ENCODE assay signal across 19 cellular contexts in genomic region chr12:100789146-100789545, GRCh38. TPM values are rescaled to one million over a fixed set of nuclear protein-coding genes. Genes with fewer than 3 reads are reported as not detected.
A peak's percentile ranks its signal among the peaks of the same experiment; 100 is the strongest.
DNase-seq lines count a peak whose midpoint lies in the region; ATAC-seq and TF ChIP-seq lines count a peak whose summit lies in the region.
"Had no signal": no experiment of that assay in that cellular context is flagged by ENCODE, and none has a peak within 500 bp of the region (broad histone marks: within the 10 kb centered on the region; RNA-seq: fewer than 3 reads in every experiment).

No MANE protein-coding gene starts in this region.

- no peak overlapping the region for H3K27ac ChIP-seq in stomach
- H3K27ac ChIP-seq: psoas muscle had no signal

- H3K4me1 ChIP-seq in stomach, result no peaks in the 10 kb centered on the region
- H3K4me1 ChIP-seq: psoas muscle had no signal

- H3K36me3 ChIP-seq in stomach, result no peaks in the 10 kb centered on the region

- WGBS in stomach, 5 donors, result 70 to 96% (median 92%) methylated on average over 1 of the region's 1 CpG

- DNase-seq in AG08396 (ENCODE audit: low spot score) (peak; percentile 46), HT1080 (ENCODE audit: low read depth) (peak; percentile 32), astrocyte of the spinal cord (ENCODE audit: low read depth, low spot score) (peak; percentile 50), islet precursor cell (peak; percentile 87), NCI-H2081 (lab: John Stamatoyannopoulos, UW) (no peak), stomach (no peak)
- no peak for DNase-seq in stimulated activated CD4-positive, alpha-beta T cell treated with anti-CD3 and anti-CD28 coated beads, Interleukin-1b, Interleukin-23, amount 100 ng/mL, for 48 hours
- DNase-seq: activated T-cell treated with anti-CD3 and anti-CD28 coated beads, Interleukin-2, amount 50 U/mL, for 4 hours; effector CD8-positive, alpha-beta T cell; foreskin melanocyte; H9; MV-4-11; NCI-H2081 treated with DMSO at 0.1 percent for 48 hours; NCI-H524 treated with DMSO at 0.1 percent for 48 hours; psoas muscle; stimulated activated CD4-positive, alpha-beta T cell treated with anti-CD3 and anti-CD28 coated beads, Interleukin-15, amount 100 ng/mL, for 24 hours had no signal

- H3K9me3 ChIP-seq in stomach, result peaks cover 0 to 3% (median 0%) of the 10 kb centered on the region in 4 donors
- H3K9me3 ChIP-seq: psoas muscle had no signal

- H3K4me3 ChIP-seq in astrocyte of the spinal cord (ENCODE audit: low read depth, low read length) (no peak overlapping the region), stomach (no peak overlapping the region)
- H3K4me3 ChIP-seq: lung, psoas muscle had no signal

- peaks cover 0 to 4% (median 0%) of the 10 kb centered on the region in 3 donors for H3K27me3 ChIP-seq in stomach

- in situ Hi-C loops in astrocyte of the spinal cord (cut with HindIII; ENCODE audit: low sequenced_read_pairs), result no loop called here

- intact Hi-C loops in stomach (cut with DNase I; ENCODE audit: low total_unique reads), result no loop called here

- TF ChIP-seq CTCF in astrocyte of the spinal cord (IDR thresholded peaks at IDR 0.05; ENCODE audit: low read depth, low read length), result no peak
- no peak for TF ChIP-seq CTCF in stomach (IDR thresholded peaks at IDR 0.05)

- no peak for TF ChIP-seq POLR2A in stomach (IDR thresholded peaks at IDR 0.05)

- ATAC-seq in HG03159 (IDR thresholded peaks at IDR 0.05; ENCODE audit: unreplicated experiment), result no peak
- ATAC-seq: activated T-cell treated with anti-CD3 and anti-CD28 coated beads, Interleukin-2, amount 50 U/mL, for 4 hours; psoas muscle had no signal

- no peak for TF ChIP-seq EP300 in stomach (IDR thresholded peaks at IDR 0.05)

RNA-seq across cellular contexts. Expression of gene ANO4, which starts 5.4 kb away (rescaled TPM):
- total RNA-seq in HT1080 (2014; rRNA removed; shearing (Covaris generic)), result 0.26 TPM in 1 of 2 replicates, not detected in the other
- polyA plus RNA-seq in HT1080 (2015; cell fraction: cytosol; rRNA removed), result 0.07 and 0.09 TPM in 2 replicates
- 0.09 and 0.25 TPM in 2 replicates for polyA plus RNA-seq in HT1080 (2015; cell fraction: nucleus; rRNA removed)
- under 1 TPM in 1 of 5 donors, not detected in 4; 0.37 TPM for total RNA-seq in stomach
- not detected for polyA plus RNA-seq in stomach
- total RNA-seq: activated T-cell treated with anti-CD3 and anti-CD28 coated beads, Interleukin-2, amount 50 U/mL, for 4 hours; OCI-LY7 had no signal

Comparison
In these comparisons a context has a peak if more than half of its experiments do, and no peak if none do; other contexts are left out.
1. DNase-seq: peak in AG08396 (single experiment), HT1080 (single experiment), astrocyte of the spinal cord (single experiment) and islet precursor cell (single experiment); none in NCI-H2081 (0 of 2), stomach (single experiment) and stimulated activated CD4-positive, alpha-beta T cell treated with anti-CD3 and anti-CD28 coated beads, Interleukin-1b, Interleukin-23, amount 100 ng/mL, for 48 hours (single experiment).